30 cellular contexts compared by ENCODE assay signal in the genomic region with DNA sequence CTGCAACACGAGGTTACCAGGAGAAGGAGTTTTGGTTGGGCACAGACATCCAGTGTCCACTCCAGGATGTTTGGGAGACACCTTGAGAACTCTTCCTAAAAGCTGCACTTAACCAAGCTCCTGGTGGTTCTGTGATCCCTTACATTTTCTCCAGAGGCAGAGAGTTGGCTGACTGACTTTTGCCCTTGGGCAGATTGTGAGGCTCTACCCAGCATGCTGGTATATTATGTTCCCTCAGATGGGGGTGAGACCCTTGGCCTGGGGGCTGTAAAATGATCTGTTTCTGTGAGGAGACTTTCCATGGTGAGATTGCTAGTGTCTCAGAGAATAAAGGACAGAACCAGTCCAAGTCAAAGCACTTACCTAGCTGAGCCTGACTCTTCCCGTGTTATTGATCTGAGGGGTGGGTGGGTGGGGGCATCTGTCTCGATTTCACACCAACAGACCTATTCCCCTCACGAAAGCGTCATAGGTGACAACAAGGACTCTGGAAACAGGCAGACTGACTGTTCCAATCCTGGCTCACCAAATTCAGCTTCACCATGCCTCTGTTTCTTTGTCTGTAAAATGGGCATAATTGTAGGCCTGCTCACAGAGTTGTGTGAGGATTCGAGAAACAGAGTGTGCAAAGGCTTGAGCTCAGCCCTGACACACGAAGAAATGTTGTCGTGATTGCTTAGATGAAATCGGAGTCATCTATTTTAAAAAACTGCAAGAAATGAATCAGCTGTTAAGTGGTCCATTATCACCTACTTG. TPM values are rescaled to one million over a fixed set of nuclear protein-coding genes. Genes with fewer than 3 reads are reported as not detected.
"Had no signal": no experiment of that assay in that cellular context is flagged by ENCODE, and none has a peak within 500 bp of the region (broad histone marks: within the 10 kb centered on the region; RNA-seq: fewer than 3 reads in every experiment).

No MANE protein-coding gene starts in this region.

- H3K4me3 ChIP-seq: coronary artery, gastrocnemius medialis, lung, mucosa of descending colon, prostate gland, spleen, stomach, thoracic aorta, transverse colon had no signal

- DNase-seq: central memory CD4-positive, alpha-beta T cell; effector CD4-positive, alpha-beta T cell; gastrocnemius medialis; left ventricle myocardium superior; mesenchymal stem cell; mucosa of descending colon; stimulated activated CD4-positive, alpha-beta T cell treated with anti-CD3 and anti-CD28 coated beads, Interleukin-15, amount 100 ng/mL, for 24 hours; stimulated activated CD4-positive, alpha-beta T cell treated with anti-CD3 and anti-CD28 coated beads, Interleukin-1b, Interleukin-23, amount 100 ng/mL, for 48 hours; stimulated activated CD4-positive, alpha-beta T cell treated with anti-CD3 and anti-CD28 coated beads, Interleukin-4, amount 100 ng/mL, for 4 hours; stimulated activated naive CD4-positive, alpha-beta T cell; stomach; substantia nigra; transverse colon had no signal

- H3K27ac ChIP-seq: coronary artery, gastrocnemius medialis, parathyroid adenoma, prostate gland, spleen, stomach, thoracic aorta, transverse colon had no signal

- H3K27me3 ChIP-seq: gastrocnemius medialis, spleen, stomach, transverse colon had no signal

- H3K27ac Mint-ChIP-seq: nephron had no signal

- ATAC-seq: esophagus mucosa, gastrocnemius medialis, left ventricle myocardium superior, mucosa of descending colon, sciatic nerve had no signal

- H3K4me1 ChIP-seq: gastrocnemius medialis, prostate gland, spleen, stomach, transverse colon had no signal

- H3K9me3 ChIP-seq: gastrocnemius medialis, mucosa of descending colon, prostate gland, spleen, stomach, thoracic aorta, transverse colon had no signal

- H2AFZ ChIP-seq: parathyroid adenoma had no signal

- H3K9me3 Mint-ChIP-seq: nephron had no signal

- H3K4me3 Mint-ChIP-seq: nephron had no signal

- H3K9ac ChIP-seq: parathyroid adenoma had no signal

RNA-seq across cellular contexts. Expression of a gene that starts 42.5 kb away (rescaled TPM):
- total RNA-seq: chondrocyte, dermis microvascular lymphatic vessel endothelial cell, fibroblast of lung, gastrocnemius medialis, kidney, left cardiac atrium, left ventricle myocardium superior, myocyte, omental fat pad, sciatic nerve, skeletal muscle tissue, spleen, thoracic aorta had no signal
- polyA plus RNA-seq: fibroblast of lung had no signal
